Comparison of ENCODE assay signal across 8 cellular contexts in the genomic region with DNA sequence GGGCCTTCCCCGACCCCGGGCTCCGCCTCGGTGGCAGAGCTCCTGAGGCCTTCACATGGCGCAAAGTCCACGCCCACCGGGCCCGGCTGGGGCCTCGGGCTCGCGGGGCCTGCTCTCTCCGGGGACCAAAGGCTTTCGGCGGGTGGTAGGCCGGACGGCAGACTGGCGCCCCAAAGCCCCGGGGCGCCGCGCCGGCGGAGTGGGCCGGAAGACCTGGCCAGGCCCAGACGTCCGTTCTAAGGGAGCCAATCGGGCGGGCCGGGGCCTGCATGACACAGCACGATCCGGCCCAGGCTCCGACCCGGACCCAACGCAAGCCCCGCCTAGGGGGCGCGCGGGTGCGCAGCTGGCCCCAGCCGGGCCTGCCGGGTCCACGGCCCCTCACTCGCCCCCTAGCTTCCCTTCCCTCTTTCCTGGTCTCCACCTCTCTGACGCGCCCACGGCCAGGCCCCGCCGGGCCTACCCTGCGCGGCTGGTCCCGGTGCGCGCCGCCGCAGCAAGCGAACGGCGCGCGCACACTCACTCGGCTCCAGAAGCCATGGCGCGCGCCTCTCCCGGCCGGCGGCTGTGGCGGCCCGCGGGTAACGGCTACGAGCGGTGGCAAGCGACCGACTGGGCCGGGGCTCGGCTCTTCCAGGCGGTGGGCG. TPM values are rescaled to one million over a fixed set of nuclear protein-coding genes. Genes with fewer than 3 reads are reported as not detected.
DNase-seq lines count a peak whose midpoint lies in the region; ATAC-seq and TF ChIP-seq lines count a peak whose summit lies in the region.

No MANE protein-coding gene starts in this region.

- no peaks in the 10 kb centered on the region for H3K27me3 ChIP-seq in ectodermal cell (ENCODE audit: control insufficient read depth, insufficient read depth, low read length, poor library complexity, severe bottlenecking)

- peaks cover 75% of the 10 kb centered on the region for H3K36me3 Mint-ChIP-seq in activated CD4-positive, alpha-beta memory T cell treated with anti-CD3 and anti-CD28 coated beads, Interleukin-2, amount 10 ng/mL, durations not matched to agents 7 days and 5 days (ENCODE audit: low read depth)

- DNase-seq in C1 segment of cervical spinal cord (lab: John Stamatoyannopoulos, UW) (peak in 13 of 14 donors; percentile 45 to 82 (median 64)), NCI-H510A treated with DMSO at 0.1 percent for 48 hours (lab: John Stamatoyannopoulos, UW) (peak; percentile 19), lung microvascular endothelial cell (ENCODE audit: low read depth in 2 of 2) (peak; percentile 89 to 92)
- peak; percentile 79 for DNase-seq in activated CD4-positive, alpha-beta memory T cell treated with anti-CD3 and anti-CD28 coated beads, Interleukin-2, amount 10 ng/mL, durations not matched to agents 7 days and 5 days
- peak; percentile 51 to 63 (median 54) for DNase-seq in stimulated activated CD4-positive, alpha-beta T cell treated with anti-CD3 and anti-CD28 coated beads, TNF-alpha, amount 100 ng/mL, for 4 hours (ENCODE audit: low read depth in 3 of 3)

- no peaks in the 10 kb centered on the region for H3K9me3 ChIP-seq in ectodermal cell (ENCODE audit: control insufficient read depth, low read length)

- WGBS in ectodermal cell, 2 experiments, result 0% methylated on average over 79 of the region's 79 CpGs

- POLR2A ChIA-PET in activated CD4-positive, alpha-beta memory T cell treated with anti-CD3 and anti-CD28 coated beads, Interleukin-2, amount 10 ng/mL, durations not matched to agents 7 days and 5 days (lab: Charles Lee), result interaction anchor here (0.6 to 9.3 kb wide), 20 partner anchors 9 to 1053 kb away, joined by 3 to 136 read pairs (median 8); partner anchors contain the start of genes ATOSB, CCDC107, DNAJB5 and FANCG

- peak overlapping the region; percentile 90 for H3K4me3 ChIP-seq in ectodermal cell (ENCODE audit: insufficient read depth, low read depth, low read length)

- peak; percentile 70 for TF ChIP-seq POLR2A in GM19099 (IDR thresholded peaks at IDR 0.05; ENCODE audit: extremely low read depth, insufficient read length, low read depth)

- peak overlapping the region; percentile 99 for H3K27ac ChIP-seq in ectodermal cell (ENCODE audit: insufficient read depth, low read depth, low read length, poor library complexity, severe bottlenecking)

- H3K27me3 Mint-ChIP-seq in activated CD4-positive, alpha-beta memory T cell treated with anti-CD3 and anti-CD28 coated beads, Interleukin-2, amount 10 ng/mL, durations not matched to agents 7 days and 5 days, result no peaks in the 10 kb centered on the region

- peaks cover 19% of the 10 kb centered on the region for H3K4me1 ChIP-seq in ectodermal cell (ENCODE audit: control insufficient read depth, insufficient read depth, low read length)

- no peaks in the 10 kb centered on the region for H3K9me3 Mint-ChIP-seq in activated CD4-positive, alpha-beta memory T cell treated with anti-CD3 and anti-CD28 coated beads, Interleukin-2, amount 10 ng/mL, durations not matched to agents 7 days and 5 days

- H3K27ac Mint-ChIP-seq in activated CD4-positive, alpha-beta memory T cell treated with anti-CD3 and anti-CD28 coated beads, Interleukin-2, amount 10 ng/mL, durations not matched to agents 7 days and 5 days, result peak overlapping the region; percentile 95

- H3K4me1 Mint-ChIP-seq in activated CD4-positive, alpha-beta memory T cell treated with anti-CD3 and anti-CD28 coated beads, Interleukin-2, amount 10 ng/mL, durations not matched to agents 7 days and 5 days, result peaks cover 71% of the 10 kb centered on the region

- CTCF ChIA-PET in activated CD4-positive, alpha-beta memory T cell treated with anti-CD3 and anti-CD28 coated beads, Interleukin-2, amount 10 ng/mL, durations not matched to agents 7 days and 5 days (lab: Charles Lee), result interaction anchor here (0.6 to 5.2 kb wide), 16 partner anchors 8 to 660 kb away, joined by 3 to 28 read pairs (median 4); partner anchors contain the start of genes ATOSB, CREB3, FANCG and PIGO

- H3K36me3 ChIP-seq in ectodermal cell (ENCODE audit: control insufficient read depth, insufficient read depth, low read length), result peaks cover 45% of the 10 kb centered on the region

- ATAC-seq in HG03378 (IDR thresholded peaks at IDR 0.05; ENCODE audit: unreplicated experiment), result peak; percentile 38

- peak overlapping the region; percentile 89 for H3K4me3 Mint-ChIP-seq in activated CD4-positive, alpha-beta memory T cell treated with anti-CD3 and anti-CD28 coated beads, Interleukin-2, amount 10 ng/mL, durations not matched to agents 7 days and 5 days

RNA-seq across cellular contexts. Expression of gene VCP, which starts 0.5 kb away (rescaled TPM):
- total RNA-seq in activated CD4-positive, alpha-beta memory T cell treated with anti-CD3 and anti-CD28 coated beads, Interleukin-2, amount 10 ng/mL, durations not matched to agents 7 days and 5 days, result 100 to 1,000 TPM; 224 to 236 TPM
- 310 TPM for polyA plus RNA-seq in ectodermal cell (2013, experiment 1 of 4)
- 337 TPM for polyA plus RNA-seq in ectodermal cell (2013, experiment 2 of 4)
- polyA plus RNA-seq in ectodermal cell (2013, experiment 3 of 4), result 217 TPM
- 273 TPM for polyA plus RNA-seq in ectodermal cell (2013, experiment 4 of 4)
- 443 and 473 TPM in 2 replicates for total RNA-seq in lung microvascular endothelial cell

RNA-seq across cellular contexts. Expression of gene FANCG, which starts 7.8 kb away (rescaled TPM):
- 100 to 1,000 TPM in 1 of 2 experiments, 10 to 100 TPM in 1; 97.0 to 100 TPM for total RNA-seq in activated CD4-positive, alpha-beta memory T cell treated with anti-CD3 and anti-CD28 coated beads, Interleukin-2, amount 10 ng/mL, durations not matched to agents 7 days and 5 days
- polyA plus RNA-seq in ectodermal cell (2013, experiment 1 of 4), result 80.4 TPM
- 86.7 TPM for polyA plus RNA-seq in ectodermal cell (2013, experiment 2 of 4)
- polyA plus RNA-seq in ectodermal cell (2013, experiment 3 of 4), result 56.1 TPM
- polyA plus RNA-seq in ectodermal cell (2013, experiment 4 of 4), result 67.0 TPM
- 9.7 and 13.3 TPM in 2 replicates for total RNA-seq in lung microvascular endothelial cell

RNA-seq across cellular contexts. Expression of gene PIGO, which starts 24.5 kb away (rescaled TPM):
- total RNA-seq in activated CD4-positive, alpha-beta memory T cell treated with anti-CD3 and anti-CD28 coated beads, Interleukin-2, amount 10 ng/mL, durations not matched to agents 7 days and 5 days, result 10 to 100 TPM; 22.8 to 28.6 TPM
- 21.6 TPM for polyA plus RNA-seq in ectodermal cell (2013, experiment 1 of 4)
- 19.7 TPM for polyA plus RNA-seq in ectodermal cell (2013, experiment 2 of 4)
- 17.9 TPM for polyA plus RNA-seq in ectodermal cell (2013, experiment 3 of 4)
- polyA plus RNA-seq in ectodermal cell (2013, experiment 4 of 4), result 19.7 TPM
- 7.2 and 8.7 TPM in 2 replicates for total RNA-seq in lung microvascular endothelial cell

RNA-seq across cellular contexts. Expression of gene STOML2, which starts 31.0 kb away (rescaled TPM):
- total RNA-seq in activated CD4-positive, alpha-beta memory T cell treated with anti-CD3 and anti-CD28 coated beads, Interleukin-2, amount 10 ng/mL, durations not matched to agents 7 days and 5 days, result 10 to 100 TPM; 96.0 to 96.9 TPM
- 173 TPM for polyA plus RNA-seq in ectodermal cell (2013, experiment 1 of 4)
- 163 TPM for polyA plus RNA-seq in ectodermal cell (2013, experiment 2 of 4)
- 129 TPM for polyA plus RNA-seq in ectodermal cell (2013, experiment 3 of 4)
- 148 TPM for polyA plus RNA-seq in ectodermal cell (2013, experiment 4 of 4)
- 153 and 167 TPM in 2 replicates for total RNA-seq in lung microvascular endothelial cell

RNA-seq across cellular contexts. Expression of gene ATOSB, which starts 43.7 kb away (rescaled TPM):
- total RNA-seq in activated CD4-positive, alpha-beta memory T cell treated with anti-CD3 and anti-CD28 coated beads, Interleukin-2, amount 10 ng/mL, durations not matched to agents 7 days and 5 days, result 10 to 100 TPM; 24.6 to 26.8 TPM
- polyA plus RNA-seq in ectodermal cell (2013, experiment 1 of 4), result 19.9 TPM
- 17.4 TPM for polyA plus RNA-seq in ectodermal cell (2013, experiment 2 of 4)
- polyA plus RNA-seq in ectodermal cell (2013, experiment 3 of 4), result 16.0 TPM
- polyA plus RNA-seq in ectodermal cell (2013, experiment 4 of 4), result 18.7 TPM
- 5.6 and 7.4 TPM in 2 replicates for total RNA-seq in lung microvascular endothelial cell

Comparison
In these comparisons a context has a peak if more than half of its experiments do, and no peak if none do; other contexts are left out.
1. Peak in every context shown above with its lines: DNase-seq, ATAC-seq, H3K4me3 ChIP-seq and H3K27ac ChIP-seq.
2. DNase-seq: peak in every context shown above with its lines; median percentile 90 in lung microvascular endothelial cell; 79 in activated CD4-positive, alpha-beta memory T cell treated with anti-CD3 and anti-CD28 coated beads, Interleukin-2, amount 10 ng/mL, durations not matched to agents 7 days and 5 days; 64 in C1 segment of cervical spinal cord; 54 in stimulated activated CD4-positive, alpha-beta T cell treated with anti-CD3 and anti-CD28 coated beads, TNF-alpha, amount 100 ng/mL, for 4 hours; 19 in NCI-H510A treated with DMSO at 0.1 percent for 48 hours.